21 cellular contexts compared by ENCODE assay signal in the genomic region with DNA sequence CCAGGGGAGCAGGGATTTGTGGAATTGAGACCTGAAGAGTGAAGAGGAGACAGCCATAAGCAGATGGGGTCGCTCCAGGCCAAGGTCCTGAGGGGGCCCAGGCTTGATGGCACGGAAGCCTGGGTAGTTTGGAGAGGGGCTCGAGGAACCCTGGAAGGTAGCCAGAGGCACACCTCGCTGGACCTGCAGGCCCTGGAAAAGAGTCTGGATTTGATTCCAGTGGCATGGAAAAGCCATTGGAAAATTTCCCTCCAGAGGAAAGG. TPM values are rescaled to one million over a fixed set of nuclear protein-coding genes. Genes with fewer than 3 reads are reported as not detected.
A peak's percentile ranks its signal among the peaks of the same experiment; 100 is the strongest.
DNase-seq lines count a peak whose midpoint lies in the region; ATAC-seq and TF ChIP-seq lines count a peak whose summit lies in the region.
"Had no signal": no experiment of that assay in that cellular context is flagged by ENCODE, and none has a peak within 500 bp of the region (broad histone marks: within the 10 kb centered on the region; RNA-seq: fewer than 3 reads in every experiment).

No MANE protein-coding gene starts in this region.

- no peak for ATAC-seq in IMR-90 (ENCODE audit: low read depth)

- H3K27me3 Mint-ChIP-seq in endothelial cell (ENCODE audit: unreplicated experiment), result peaks cover 6% of the 10 kb centered on the region
- H3K27me3 Mint-ChIP-seq in neural progenitor cell (ENCODE audit: insufficient read depth, low read depth), result peaks cover 3% of the 10 kb centered on the region

- peak overlapping the region; percentile 55 for H4K91ac ChIP-seq in IMR-90 (ENCODE audit: insufficient read depth, low read depth, low read length)

- peak overlapping the region; percentile 73 for H2BK120ac ChIP-seq in IMR-90 (ENCODE audit: low read depth, low read length)

- H3K4ac ChIP-seq in IMR-90 (ENCODE audit: low read depth, low read length), result peak overlapping the region; percentile 71

- no peak overlapping the region for H3K23ac ChIP-seq in IMR-90 (ENCODE audit: low read depth, low read length)

- H3K27me3 ChIP-seq in IMR-90 (ENCODE audit: control insufficient read depth, insufficient read depth, low read length), result no peaks in the 10 kb centered on the region
- H3K27me3 ChIP-seq in neural progenitor cell, result no peaks in the 10 kb centered on the region
- H3K27me3 ChIP-seq: BE2C had no signal

- H4K8ac ChIP-seq in IMR-90 (ENCODE audit: low read depth in 2 of 2, low read length in 2 of 2), result no peak overlapping the region; a peak in 1 of 4 replicates

- no peak overlapping the region for H2BK5ac ChIP-seq in IMR-90 (ENCODE audit: low read depth, low read length, poor library complexity, severe bottlenecking)

- no peak for TF ChIP-seq RAD21 in IMR-90 (IDR thresholded peaks at IDR 0.05; ENCODE audit: low read length)

- peak overlapping the region; percentile 93 for H2BK20ac ChIP-seq in IMR-90 (ENCODE audit: low read depth, low read length)

- in situ Hi-C loops in IMR-90 (cut with MboI; ENCODE audit: low sequenced_read_pairs), result no loop called here

- H3K4me3 ChIP-seq in IMR-90 (ENCODE audit: insufficient read depth, low read depth, low read length) (no peak overlapping the region), neural progenitor cell (no peak overlapping the region)

- H4K5ac ChIP-seq in IMR-90 (ENCODE audit: low read depth, low read length), result no peak overlapping the region

- peak overlapping the region; percentile 93 for H2AK5ac ChIP-seq in IMR-90 (ENCODE audit: low read depth, low read length)

- H3F3A ChIP-seq in neural progenitor cell (ENCODE audit: low read depth), result no peaks in the 10 kb centered on the region

- H3K4me3 Mint-ChIP-seq in endothelial cell (ENCODE audit: unreplicated experiment) (peak overlapping the region; percentile 35), neural progenitor cell (peak overlapping the region; percentile 58)
- H3K4me3 Mint-ChIP-seq: CD14-positive monocyte; CD4-positive, alpha-beta memory T cell; H9; IgD-negative memory B cell had no signal

- H3K36me3 Mint-ChIP-seq in endothelial cell (ENCODE audit: low read depth, unreplicated experiment) (no peaks in the 10 kb centered on the region), neural progenitor cell (no peaks in the 10 kb centered on the region)
- H3K36me3 Mint-ChIP-seq: CD14-positive monocyte; CD4-positive, alpha-beta memory T cell; IgD-negative memory B cell had no signal

- no peak overlapping the region for H2AFZ ChIP-seq in IMR-90 (replicated peaks; ENCODE audit: low read length, poor library complexity)
- H2AFZ ChIP-seq in neural progenitor cell (replicated peaks), result no peak overlapping the region

- H3K27ac ChIP-seq in IMR-90 (ENCODE audit: insufficient read depth, low read length) (no peak overlapping the region), neural progenitor cell (no peak overlapping the region)
- H3K27ac ChIP-seq: HL-60 had no signal

- CTCF ChIA-PET in IMR-90 (lab: Yijun Ruan, JAX), result no interaction called here

- H3K9ac ChIP-seq in IMR-90 (ENCODE audit: low read depth, low read length) (no peak overlapping the region), neural progenitor cell (no peak overlapping the region)

- POLR2A ChIA-PET in IMR-90 (lab: Charles Lee; ENCODE audit: unreplicated experiment), result no interaction called here

- H3K9me1 ChIP-seq in IMR-90 (ENCODE audit: insufficient read depth, low read length), result peaks cover 7% of the 10 kb centered on the region; the same call in 1 of the 2 replicates

- no peaks in the 10 kb centered on the region for H3K36me3 ChIP-seq in IMR-90 (ENCODE audit: control insufficient read depth, insufficient read depth, low read length)
- no peaks in the 10 kb centered on the region for H3K36me3 ChIP-seq in neural progenitor cell
- H3K36me3 ChIP-seq: BE2C had no signal

- H3K4me1 Mint-ChIP-seq in endothelial cell (ENCODE audit: unreplicated experiment) (peaks cover 17% of the 10 kb centered on the region), neural progenitor cell (no peaks in the 10 kb centered on the region)
- H3K4me1 Mint-ChIP-seq: CD14-positive monocyte; CD4-positive, alpha-beta memory T cell; IgD-negative memory B cell had no signal

- H3K4me1 ChIP-seq in IMR-90 (ENCODE audit: control insufficient read depth, insufficient read depth, low read length), result peaks cover 11% of the 10 kb centered on the region; the same call in 1 of the 2 replicates
- H3K4me1 ChIP-seq in neural progenitor cell, result peaks cover 7% of the 10 kb centered on the region
- H3K4me1 ChIP-seq: BE2C had no signal

- no peaks in the 10 kb centered on the region for H3K9me3 ChIP-seq in IMR-90 (ENCODE audit: control insufficient read depth, insufficient read depth, low read length)
- H3K9me3 ChIP-seq in neural progenitor cell (ENCODE audit: low read depth), result no peaks in the 10 kb centered on the region
- H3K9me3 ChIP-seq: BE2C had no signal

- H3K4me2 ChIP-seq in IMR-90 (ENCODE audit: low read depth, low read length) (no peak overlapping the region), neural progenitor cell (no peak overlapping the region)

- BruUV-seq in IMR-90 (replicated peaks; lab: Mats Ljungman, UMichigan), result no TSS peak

- H3K18ac ChIP-seq in IMR-90 (ENCODE audit: low read depth, low read length), result peak overlapping the region; percentile 39; the same call in 1 of the 2 replicates

- H2BK15ac ChIP-seq in IMR-90 (ENCODE audit: low read depth, low read length), result peak overlapping the region; percentile 53; the same call in 2 of the 3 replicates

- no peaks in the 10 kb centered on the region for H3K79me2 ChIP-seq in neural progenitor cell (ENCODE audit: low read depth)

- H4K20me1 ChIP-seq in IMR-90 (ENCODE audit: insufficient read depth, low read length) (no peaks in the 10 kb centered on the region), neural progenitor cell (ENCODE audit: low read depth) (no peaks in the 10 kb centered on the region)

- TF ChIP-seq CTCF in IMR-90 (conservative IDR thresholded peaks at IDR 0.05; ENCODE audit: low read depth, low read length) (no peak), endothelial cell (IDR thresholded peaks at IDR 0.05; ENCODE audit: unreplicated experiment) (no peak), neural progenitor cell (IDR thresholded peaks at IDR 0.05) (no peak)

- peak overlapping the region; percentile 32; the same call in 1 of the 2 replicates for H3K14ac ChIP-seq in IMR-90 (replicated peaks; ENCODE audit: low read depth, low read length)

- H3K79me1 ChIP-seq in IMR-90 (ENCODE audit: low read depth in 1 of 2, low read length in 2 of 2), result no peaks in the 10 kb centered on the region

- H3K27ac Mint-ChIP-seq in endothelial cell (ENCODE audit: unreplicated experiment) (no peak overlapping the region), neural progenitor cell (no peak overlapping the region)
- H3K27ac Mint-ChIP-seq: CD14-positive monocyte; CD4-positive, alpha-beta memory T cell; IgD-negative memory B cell had no signal

- WGBS in IMR-90 (ENCODE audit: extremely low coverage in 2 of 2, insufficient read length in 1 of 2), 2 experiments, result 100% methylated on average over 3 of the region's 4 CpGs; no CpG with 5 or more reads in 1 of the 2 experiments

- intact Hi-C loops in IMR-90 (cut with micrococcal nuclease) (no loop called here), posterior vena cava (cut with DNase I) (no loop called here)

- no peak for DNase-seq in IMR-90
- no peak for DNase-seq in endothelial cell (ENCODE audit: low spot score)
- DNase-seq in neural progenitor cell (ENCODE audit: low spot score), result no peak
- peak; percentile 52 for DNase-seq in posterior vena cava (ENCODE audit: low spot score)
- DNase-seq in HUDEP-2 (lab: John Stamatoyannopoulos, UW; ENCODE audit: unreplicated experiment in 76 of 76), result no peak
- no peak for DNase-seq in erythroblast (lab: John Stamatoyannopoulos, UW)
- no peak for DNase-seq in NCI-H2107 treated with DMSO at 0.1 percent for 48 hours (lab: John Stamatoyannopoulos, UW; ENCODE audit: unreplicated experiment)
- no peak for DNase-seq in NCI-H748 treated with DMSO at 0.1 percent for 48 hours (lab: John Stamatoyannopoulos, UW)
- DNase-seq: BE2C; CD4-positive, alpha-beta memory T cell; DMS153; DMS79; GDM1; GOT3; H9; KBM-7 had no signal

- no peak for TF ChIP-seq POLR2A in IMR-90 (IDR thresholded peaks at IDR 0.05; ENCODE audit: low read depth, low read length)
- TF ChIP-seq POLR2A in erythroblast (IDR thresholded peaks at IDR 0.05; ENCODE audit: low read length), result no peak

- H3K56ac ChIP-seq in IMR-90 (ENCODE audit: extremely low read depth, insufficient read depth, low read length), result no peak overlapping the region

- H2AK9ac ChIP-seq in IMR-90 (replicated peaks; ENCODE audit: low read depth, low read length, poor library complexity), result no peak overlapping the region

- dilution Hi-C loops in IMR-90 (cut with HindIII; ENCODE audit: low sequenced_read_pairs, unreplicated experiment), result no loop called here

- no peaks in the 10 kb centered on the region for H3K9me3 Mint-ChIP-seq in endothelial cell (ENCODE audit: unreplicated experiment)
- peaks cover 2% of the 10 kb centered on the region for H3K9me3 Mint-ChIP-seq in neural progenitor cell
- H3K9me3 Mint-ChIP-seq: CD4-positive, alpha-beta memory T cell; H9 had no signal

TF ChIP-seq in IMR-90, 13 proteins besides CTCF, POLR2A, EP300 and RAD21 (continues in another document):
- TF ChIP-seq, protein P1, sequence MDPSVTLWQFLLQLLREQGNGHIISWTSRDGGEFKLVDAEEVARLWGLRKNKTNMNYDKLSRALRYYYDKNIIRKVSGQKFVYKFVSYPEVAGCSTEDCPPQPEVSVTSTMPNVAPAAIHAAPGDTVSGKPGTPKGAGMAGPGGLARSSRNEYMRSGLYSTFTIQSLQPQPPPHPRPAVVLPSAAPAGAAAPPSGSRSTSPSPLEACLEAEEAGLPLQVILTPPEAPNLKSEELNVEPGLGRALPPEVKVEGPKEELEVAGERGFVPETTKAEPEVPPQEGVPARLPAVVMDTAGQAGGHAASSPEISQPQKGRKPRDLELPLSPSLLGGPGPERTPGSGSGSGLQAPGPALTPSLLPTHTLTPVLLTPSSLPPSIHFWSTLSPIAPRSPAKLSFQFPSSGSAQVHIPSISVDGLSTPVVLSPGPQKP (IDR thresholded peaks at IDR 0.05; ENCODE audit: borderline replicate concordance, low read depth, low read length), result no peak
- TF ChIP-seq MXI1 (IDR thresholded peaks at IDR 0.05; ENCODE audit: borderline replicate concordance, low read depth, low read length) (no peak), RCOR1 (IDR thresholded peaks at IDR 0.05; ENCODE audit: insufficient replicate concordance, low read length) (no peak), RFX5 (IDR thresholded peaks at IDR 0.05; ENCODE audit: low read depth, low read length) (no peak), MAFK (IDR thresholded peaks at IDR 0.05; ENCODE audit: low read depth, low read length) (no peak), CHD1 (IDR thresholded peaks at IDR 0.05; ENCODE audit: low read depth, low read length) (no peak), BHLHE40 (IDR thresholded peaks at IDR 0.05; ENCODE audit: low read depth, low read length) (no peak)

RNA-seq across cellular contexts. Expression of a gene that starts 31.8 kb away (rescaled TPM):
- total RNA-seq in IMR-90 (2012; rRNA removed) (15.8 and 16.9 TPM in 2 replicates), endothelial cell (ENCODE audit: unreplicated experiment) (0.97 TPM), neural progenitor cell (ENCODE audit: low replicate concordance) (0.09 and 0.74 TPM in 2 replicates), posterior vena cava (100 to 1,000 TPM; 206 to 238 TPM)
- 79.4 and 80.7 TPM in 2 replicates for polyA plus RNA-seq in IMR-90 (2012; rRNA removed)
- 71.2 and 87.9 TPM in 2 replicates for polyA plus RNA-seq in IMR-90 (2012; cell fraction: cytosol; rRNA removed)
- 82.3 and 90.9 TPM in 2 replicates for polyA plus RNA-seq in IMR-90 (2012; cell fraction: nucleus; rRNA removed; ENCODE audit: low replicate concordance)
- total RNA-seq: A172; CD4-positive, alpha-beta memory T cell; HT1080 had no signal
- polyA plus RNA-seq: CD14-positive monocyte; CD4-positive, alpha-beta memory T cell; IgD-negative memory B cell had no signal

Comparison
In these comparisons a context has a peak if more than half of its experiments do, and no peak if none do; other contexts are left out.
1. RNA of a gene that starts 31.8 kb away (total RNA-seq): 206 to 238 TPM in posterior vena cava; 15.8 to 16.9 TPM in IMR-90, 0.97 TPM in endothelial cell (single experiment) and 0.09 to 0.74 TPM in neural progenitor cell; every median in the first group is over 10 times any median in the second.